13 cellular contexts compared by ENCODE assay signal in genomic region chr2:197210450-197210849, GRCh38.
DNase-seq lines count a peak whose midpoint lies in the region; ATAC-seq, FAIRE-seq and TF ChIP-seq lines count a peak whose summit lies in the region.
"Had no signal": no experiment of that assay in that cellular context is flagged by ENCODE, and none has a peak within 500 bp of the region (broad histone marks: within the 10 kb centered on the region; RNA-seq: fewer than 3 reads in every experiment).

No MANE protein-coding gene starts in this region.

- H3F3A ChIP-seq in SU-DHL-6 (ENCODE audit: insufficient read depth): peaks cover 29% of the 10 kb centered on the region; the same call in 1 of the 2 replicates

- H3K9ac ChIP-seq in SU-DHL-6 (ENCODE audit: low read length): peak overlapping the region; percentile 37

- H3K9me3 ChIP-seq in SU-DHL-6 (ENCODE audit: insufficient read depth, low read length) (no peaks in the 10 kb centered on the region), gastroesophageal sphincter (no peaks in the 10 kb centered on the region), uterus (no peaks in the 10 kb centered on the region)
- H3K9me3 ChIP-seq: right lobe of liver, SJSA1 had no signal

- H3K27me3 ChIP-seq in SU-DHL-6 (ENCODE audit: low read length) (no peaks in the 10 kb centered on the region), gastroesophageal sphincter (no peaks in the 10 kb centered on the region), uterus (no peaks in the 10 kb centered on the region)
- H3K27me3 ChIP-seq: right lobe of liver, SJSA1 had no signal

- H3K9me3 Mint-ChIP-seq in stimulated activated naive B cell treated with anti-CD40 and anti-IgM and Interleukin-4, amounts not matched to agents 10 μg/mL and 1 μg/mL and 100 μg/mL, for 72 hours: no peaks in the 10 kb centered on the region

- WGBS in gastroesophageal sphincter (ENCODE audit: low coverage in 1 of 2), 2 donors: 40 to 100% methylated on average over 1 to 2 of the region's 3 CpGs

- no peaks in the 10 kb centered on the region for H3K27me3 Mint-ChIP-seq in stimulated activated naive B cell treated with anti-CD40 and anti-IgM and Interleukin-4, amounts not matched to agents 10 μg/mL and 1 μg/mL and 100 μg/mL, for 72 hours

- H3K4me1 Mint-ChIP-seq in stimulated activated naive B cell treated with anti-CD40 and anti-IgM and Interleukin-4, amounts not matched to agents 10 μg/mL and 1 μg/mL and 100 μg/mL, for 72 hours: peaks cover 69 to 99% of the 10 kb centered on the region in 2 donors

- DNase-seq in NCI-H82 (lab: John Stamatoyannopoulos, UW) (peak; percentile 17), NCI-H82 treated with DMSO at 0.1 percent for 48 hours (lab: John Stamatoyannopoulos, UW; ENCODE audit: unreplicated experiment) (no peak), AG20443 (ENCODE audit: low spot score) (no peak), urothelium cell line (ENCODE audit: low spot score) (no peak), uterus (no peak)
- no peak for DNase-seq in stimulated activated naive B cell treated with anti-CD40 and anti-IgM and Interleukin-4, amounts not matched to agents 10 μg/mL and 1 μg/mL and 100 μg/mL, for 72 hours
- DNase-seq: right lobe of liver had no signal

- H3K36me3 Mint-ChIP-seq in stimulated activated naive B cell treated with anti-CD40 and anti-IgM and Interleukin-4, amounts not matched to agents 10 μg/mL and 1 μg/mL and 100 μg/mL, for 72 hours: peaks cover 17 to 34% of the 10 kb centered on the region in 2 donors

- H3K4me1 ChIP-seq in gastroesophageal sphincter (peaks cover 0 to 61% (median 12%) of the 10 kb centered on the region in 3 donors), uterus (no peaks in the 10 kb centered on the region)

- H4K20me1 ChIP-seq in SU-DHL-6 (ENCODE audit: low read depth, low read length): no peaks in the 10 kb centered on the region

- H3K36me3 ChIP-seq in SU-DHL-6 (ENCODE audit: low read length): no peaks in the 10 kb centered on the region
- H3K36me3 ChIP-seq in gastroesophageal sphincter: no peaks in the 10 kb centered on the region
- no peaks in the 10 kb centered on the region for H3K36me3 ChIP-seq in uterus
- H3K36me3 ChIP-seq: right lobe of liver, SJSA1 had no signal

- peaks cover 54% of the 10 kb centered on the region for H3K79me2 ChIP-seq in SU-DHL-6 (ENCODE audit: insufficient read depth, low read length)

- no peak for TF ChIP-seq EP300 in gastroesophageal sphincter (IDR thresholded peaks at IDR 0.05)

- no peaks in the 10 kb centered on the region for H3K9me2 ChIP-seq in SU-DHL-6 (replicated peaks; ENCODE audit: insufficient read depth, low read length)

- no peak for TF ChIP-seq POLR2A in gastroesophageal sphincter (IDR thresholded peaks at IDR 0.05)
- TF ChIP-seq POLR2A in uterus (IDR thresholded peaks at IDR 0.05): no peak

- intact Hi-C loops in uterus (cut with DNase I; ENCODE audit: low total_unique reads): no loop called here

- H2AFZ ChIP-seq in SU-DHL-6 (ENCODE audit: low read depth, low read length, severe bottlenecking): no peak overlapping the region

- no peak for ATAC-seq in gastroesophageal sphincter
- no peak for ATAC-seq in stimulated activated naive B cell treated with anti-CD40 and anti-IgM and Interleukin-4, amounts not matched to agents 10 μg/mL and 1 μg/mL and 100 μg/mL, for 72 hours (replicated peaks)

- H3K4me3 ChIP-seq in SU-DHL-6 (ENCODE audit: insufficient read depth, low read length, poor library complexity, severe bottlenecking) (peak overlapping the region; percentile 31), gastroesophageal sphincter (no peak overlapping the region), uterus (no peak overlapping the region)
- H3K4me3 ChIP-seq: right lobe of liver, SJSA1 had no signal

- no peak for TF ChIP-seq CTCF in SU-DHL-6 (IDR thresholded peaks at IDR 0.05; ENCODE audit: insufficient read depth, low read length, poor library complexity, severe bottlenecking)
- no peak for TF ChIP-seq CTCF in gastroesophageal sphincter (IDR thresholded peaks at IDR 0.05)
- TF ChIP-seq CTCF in uterus (IDR thresholded peaks at IDR 0.05): no peak

- H3K27ac ChIP-seq in SU-DHL-6 (ENCODE audit: low read depth, low read length) (peak overlapping the region; percentile 85), gastroesophageal sphincter (peak overlapping the region in 3 of 4 donors; percentile 10 to 47 (median 26)), uterus (no peak overlapping the region)
- H3K27ac ChIP-seq: 22Rv1, right lobe of liver, SJSA1 had no signal

- H3K4me3 Mint-ChIP-seq in stimulated activated naive B cell treated with anti-CD40 and anti-IgM and Interleukin-4, amounts not matched to agents 10 μg/mL and 1 μg/mL and 100 μg/mL, for 72 hours: peak overlapping the region; percentile 58 to 65

- H3K4me2 ChIP-seq in SU-DHL-6 (ENCODE audit: low read depth, low read length, poor library complexity, severe bottlenecking): peak overlapping the region; percentile 63

- FAIRE-seq in urothelium cell line (lab: Jason Lieb, UNC): no peak
- FAIRE-seq: frontal cortex, H1 had no signal

- H3K27ac Mint-ChIP-seq in stimulated activated naive B cell treated with anti-CD40 and anti-IgM and Interleukin-4, amounts not matched to agents 10 μg/mL and 1 μg/mL and 100 μg/mL, for 72 hours: peak overlapping the region; percentile 97

Comparison
In these comparisons a context has a peak if more than half of its experiments do, and no peak if none do; other contexts are left out.
1. H3K27ac ChIP-seq: peak in SU-DHL-6 (single experiment) and gastroesophageal sphincter (3 of 4); none in uterus (0 of 2).